Comparison of ENCODE assay signal across 17 cellular contexts in genomic region chr1:179058343-179059184, GRCh38. TPM values are rescaled to one million over a fixed set of nuclear protein-coding genes. Genes with fewer than 3 reads are reported as not detected.
DNase-seq lines count a peak whose midpoint lies in the region; ATAC-seq and TF ChIP-seq lines count a peak whose summit lies in the region.
"Had no signal": no experiment of that assay in that cellular context is flagged by ENCODE, and none has a peak within 500 bp of the region (broad histone marks: within the 10 kb centered on the region; RNA-seq: fewer than 3 reads in every experiment).

No MANE protein-coding gene starts in this region.

- H3K23ac ChIP-seq in IMR-90 (ENCODE audit: low read depth, low read length), result peak overlapping the region; percentile 88

- H2AFZ ChIP-seq in IMR-90 (replicated peaks; ENCODE audit: low read length, poor library complexity), result no peak overlapping the region
- H2AFZ ChIP-seq: hepatocyte had no signal

- TF ChIP-seq POLR2A in IMR-90 (IDR thresholded peaks at IDR 0.05; ENCODE audit: low read depth, low read length), result no peak

- peak overlapping the region; percentile 62 to 77; a peak in 3 of 4 replicates for H4K8ac ChIP-seq in IMR-90 (ENCODE audit: low read depth in 2 of 2, low read length in 2 of 2)

- peaks cover 12% of the 10 kb centered on the region for H3K9me1 ChIP-seq in IMR-90 (ENCODE audit: insufficient read depth, low read length)

- CTCF ChIA-PET in CD8-positive, alpha-beta T cell (lab: Charles Lee), result interaction anchor here (0.8 to 1.0 kb wide), 2 partner anchors 15 to 19 kb away, joined by 3 read pairs; no protein-coding TSS in a partner anchor
- CTCF ChIA-PET in IMR-90 (lab: Yijun Ruan, JAX), result no interaction called here

- peak overlapping the region; percentile 75 for H2BK20ac ChIP-seq in IMR-90 (ENCODE audit: low read depth, low read length)

- WGBS in IMR-90 (ENCODE audit: extremely low coverage in 2 of 2, insufficient read length in 1 of 2), 2 experiments, result 100% methylated on average over 1 of the region's 1 CpG; no CpG with 5 or more reads in 1 of the 2 experiments

- TF ChIP-seq CTCF in CD8-positive, alpha-beta T cell (IDR thresholded peaks at IDR 0.05), result no peak
- TF ChIP-seq CTCF in IMR-90 (conservative IDR thresholded peaks at IDR 0.05; ENCODE audit: low read depth, low read length), result no peak
- no peak for TF ChIP-seq CTCF in chondrocyte (IDR thresholded peaks at IDR 0.05)
- TF ChIP-seq CTCF in mesothelial cell of epicardium (IDR thresholded peaks at IDR 0.05; ENCODE audit: unreplicated experiment), result no peak

- peak overlapping the region; percentile 82 for H3K14ac ChIP-seq in IMR-90 (replicated peaks; ENCODE audit: low read depth, low read length)

- H4K5ac ChIP-seq in IMR-90 (ENCODE audit: low read depth, low read length), result peak overlapping the region; percentile 3; the same call in 1 of the 2 replicates

- peak overlapping the region; percentile 4; the same call in 1 of the 2 replicates for H3K4me2 ChIP-seq in IMR-90 (ENCODE audit: low read depth, low read length)
- H3K4me2 ChIP-seq: hepatocyte had no signal

- no peak overlapping the region for H3K4me3 Mint-ChIP-seq in CD8-positive, alpha-beta T cell
- H3K4me3 Mint-ChIP-seq in chondrocyte (ENCODE audit: unreplicated experiment), result no peak overlapping the region
- no peak overlapping the region for H3K4me3 Mint-ChIP-seq in mesothelial cell of epicardium
- H3K4me3 Mint-ChIP-seq: activated T-cell treated with anti-CD3 and anti-CD28 coated beads, Interleukin-2, amount 50 U/mL, for 4 hours had no signal

- H3K4ac ChIP-seq in IMR-90 (ENCODE audit: low read depth, low read length), result peak overlapping the region; percentile 80

- POLR2A ChIA-PET in CD8-positive, alpha-beta T cell (lab: Charles Lee), result no interaction called here
- POLR2A ChIA-PET in IMR-90 (lab: Charles Lee; ENCODE audit: unreplicated experiment), result no interaction called here

- H4K91ac ChIP-seq in IMR-90 (ENCODE audit: insufficient read depth, low read depth, low read length), result peak overlapping the region; percentile 67

- H4K20me1 ChIP-seq in IMR-90 (ENCODE audit: insufficient read depth, low read length), result no peaks in the 10 kb centered on the region

- H3K18ac ChIP-seq in IMR-90 (ENCODE audit: low read depth, low read length), result peak overlapping the region; percentile 9; the same call in 1 of the 2 replicates

- peaks cover 4 to 22% of the 10 kb centered on the region in 2 experiments for H3K79me1 ChIP-seq in IMR-90 (ENCODE audit: low read depth in 1 of 2, low read length in 2 of 2)

- H3K27me3 ChIP-seq in CD8-positive, alpha-beta T cell (ENCODE audit: insufficient read depth, low read length), result no peaks in the 10 kb centered on the region
- no peaks in the 10 kb centered on the region for H3K27me3 ChIP-seq in IMR-90 (ENCODE audit: control insufficient read depth, insufficient read depth, low read length)
- H3K27me3 ChIP-seq: hepatocyte had no signal

- intact Hi-C loops in CD8-positive, alpha-beta T cell (cut with DNase I, micrococcal nuclease), result no loop called here
- intact Hi-C loops in IMR-90 (cut with micrococcal nuclease) (no loop called here), posterior cingulate gyrus (cut with DNase I) (no loop called here)

- peak overlapping the region; percentile 4 for H3K27ac Mint-ChIP-seq in CD8-positive, alpha-beta T cell
- H3K27ac Mint-ChIP-seq in chondrocyte (ENCODE audit: unreplicated experiment) (peak overlapping the region; percentile 79), mesothelial cell of epicardium (peak overlapping the region; percentile 64)

- H3K36me3 ChIP-seq in CD8-positive, alpha-beta T cell (ENCODE audit: insufficient read depth, low read length), result no peaks in the 10 kb centered on the region
- H3K36me3 ChIP-seq in IMR-90 (ENCODE audit: control insufficient read depth, insufficient read depth, low read length), result no peaks in the 10 kb centered on the region; the same call in 1 of the 2 replicates

- H3K4me3 ChIP-seq in CD8-positive, alpha-beta T cell (ENCODE audit: low read depth, low read length), result no peak overlapping the region
- H3K4me3 ChIP-seq in IMR-90 (ENCODE audit: insufficient read depth, low read depth, low read length), result no peak overlapping the region
- H3K4me3 ChIP-seq: hepatocyte had no signal

- H3K4me1 ChIP-seq in CD8-positive, alpha-beta T cell (ENCODE audit: insufficient read depth, low read length), result no peaks in the 10 kb centered on the region
- peaks cover 5% of the 10 kb centered on the region for H3K4me1 ChIP-seq in IMR-90 (ENCODE audit: control insufficient read depth, insufficient read depth, low read length)

- no peaks in the 10 kb centered on the region for H3K9me3 ChIP-seq in CD8-positive, alpha-beta T cell (ENCODE audit: low read length)
- H3K9me3 ChIP-seq in IMR-90 (ENCODE audit: control insufficient read depth, insufficient read depth, low read length), result no peaks in the 10 kb centered on the region

- H3K27ac ChIP-seq in CD8-positive, alpha-beta T cell (ENCODE audit: low read depth, low read length), result no peak overlapping the region
- peak overlapping the region; percentile 53 for H3K27ac ChIP-seq in IMR-90 (ENCODE audit: insufficient read depth, low read length)
- H3K27ac ChIP-seq: hepatocyte had no signal

- H2AK9ac ChIP-seq in IMR-90 (replicated peaks; ENCODE audit: low read depth, low read length, poor library complexity), result peak overlapping the region; percentile 2

- no peak for ATAC-seq in CD8-positive, alpha-beta T cell
- ATAC-seq in IMR-90 (ENCODE audit: low read depth), result peak; percentile 87
- no peak for ATAC-seq in GM18873 (IDR thresholded peaks at IDR 0.05; ENCODE audit: low FRiP score, unreplicated experiment)
- no peak for ATAC-seq in GM21360 (IDR thresholded peaks at IDR 0.05; ENCODE audit: unreplicated experiment)
- ATAC-seq: activated CD4-positive, CD25-positive, alpha-beta regulatory T cell treated with anti-CD3 and anti-CD28 coated beads, Interleukin-2, amount 50 U/mL, for 24 hours; activated T-cell treated with anti-CD3 and anti-CD28 coated beads, Interleukin-2, amount 50 U/mL, for 4 hours; HepG2; right cardiac atrium had no signal

- peak overlapping the region; percentile 79 for H2BK120ac ChIP-seq in IMR-90 (ENCODE audit: low read depth, low read length)

- no peak for DNase-seq in CD8-positive, alpha-beta T cell
- DNase-seq in IMR-90, result no peak
- DNase-seq in chondrocyte (ENCODE audit: low spot score), result no peak
- no peak for DNase-seq in mesothelial cell of epicardium (ENCODE audit: low spot score in 2 of 2, unreplicated experiment in 2 of 2)
- DNase-seq in posterior cingulate gyrus, result no peak
- DNase-seq in stimulated activated naive CD4-positive, alpha-beta T cell treated with Interleukin-2 at 50 U/mL for 16 hours (lab: John Stamatoyannopoulos, UW), result no peak
- DNase-seq: activated T-cell treated with anti-CD3 and anti-CD28 coated beads, Interleukin-2, amount 50 U/mL, for 4 hours; aorta; H7; NCI-H1694; right cardiac atrium; SW 1271 had no signal

- peaks cover 4% of the 10 kb centered on the region for H3K9me3 Mint-ChIP-seq in CD8-positive, alpha-beta T cell
- H3K9me3 Mint-ChIP-seq in chondrocyte (ENCODE audit: low read depth), result peaks cover 4% of the 10 kb centered on the region
- H3K9me3 Mint-ChIP-seq in mesothelial cell of epicardium, result peaks cover 16% of the 10 kb centered on the region

- TF ChIP-seq RAD21 in IMR-90 (IDR thresholded peaks at IDR 0.05; ENCODE audit: low read length), result no peak

- no TSS peak for BruUV-seq in IMR-90 (replicated peaks; lab: Mats Ljungman, UMichigan)

- H2AK5ac ChIP-seq in IMR-90 (ENCODE audit: low read depth, low read length), result peak overlapping the region; percentile 85

- peaks cover 67% of the 10 kb centered on the region for H3K36me3 Mint-ChIP-seq in CD8-positive, alpha-beta T cell
- peaks cover 10% of the 10 kb centered on the region for H3K36me3 Mint-ChIP-seq in chondrocyte (ENCODE audit: low read depth)
- peaks cover 48% of the 10 kb centered on the region for H3K36me3 Mint-ChIP-seq in mesothelial cell of epicardium

- peak overlapping the region; percentile 56; the same call in 1 of the 2 replicates for H3K56ac ChIP-seq in IMR-90 (ENCODE audit: extremely low read depth, insufficient read depth, low read length)

- H2BK5ac ChIP-seq in IMR-90 (ENCODE audit: low read depth, low read length, poor library complexity, severe bottlenecking), result peak overlapping the region; percentile 18

- no peaks in the 10 kb centered on the region for H3K4me1 Mint-ChIP-seq in CD8-positive, alpha-beta T cell (ENCODE audit: low read depth)
- H3K4me1 Mint-ChIP-seq in chondrocyte (ENCODE audit: low read depth) (peaks cover 18% of the 10 kb centered on the region), mesothelial cell of epicardium (peaks cover 18% of the 10 kb centered on the region)

- peak overlapping the region; percentile 66; the same call in 2 of the 3 replicates for H2BK15ac ChIP-seq in IMR-90 (ENCODE audit: low read depth, low read length)

- no peaks in the 10 kb centered on the region for H3K27me3 Mint-ChIP-seq in CD8-positive, alpha-beta T cell (ENCODE audit: low read depth)
- H3K27me3 Mint-ChIP-seq in chondrocyte (ENCODE audit: low read depth), result no peaks in the 10 kb centered on the region
- H3K27me3 Mint-ChIP-seq in mesothelial cell of epicardium (ENCODE audit: low read depth), result no peaks in the 10 kb centered on the region

- peak overlapping the region; percentile 48; the same call in 1 of the 2 replicates for H3K9ac ChIP-seq in IMR-90 (ENCODE audit: low read depth, low read length)

- dilution Hi-C loops in IMR-90 (cut with HindIII; ENCODE audit: low sequenced_read_pairs, unreplicated experiment), result no loop called here

- in situ Hi-C loops in IMR-90 (cut with MboI; ENCODE audit: low sequenced_read_pairs), result no loop called here

TF ChIP-seq in IMR-90, 13 proteins besides CTCF, POLR2A, EP300 and RAD21 (continues in another document):
- TF ChIP-seq SMC3 (IDR thresholded peaks at IDR 0.05; ENCODE audit: low read depth, low read length), result no peak

RNA-seq across cellular contexts. Expression of gene TOR3A, which starts 23.3 kb away (rescaled TPM):
- total RNA-seq in CD8-positive, alpha-beta T cell, result 10 to 100 TPM; 15.6 to 16.0 TPM
- total RNA-seq in IMR-90 (2012; rRNA removed) (11.9 and 16.8 TPM in 2 replicates), chondrocyte (17.9 to 19.8 TPM (median 19.4 TPM) in 3 replicates), mesothelial cell of epicardium (16.5 to 18.3 TPM (median 17.3 TPM) in 3 replicates)
- polyA plus RNA-seq in IMR-90 (2012; rRNA removed), result 22.2 and 22.7 TPM in 2 replicates
- 23.9 and 24.0 TPM in 2 replicates for polyA plus RNA-seq in IMR-90 (2012; cell fraction: cytosol; rRNA removed)
- 17.2 and 26.3 TPM in 2 replicates for polyA plus RNA-seq in IMR-90 (2012; cell fraction: nucleus; rRNA removed; ENCODE audit: low replicate concordance)

RNA-seq across cellular contexts. Expression of gene FAM20B, which starts 32.9 kb away (rescaled TPM):
- total RNA-seq in CD8-positive, alpha-beta T cell, result 10 to 100 TPM; 11.1 to 11.2 TPM
- 36.7 and 38.4 TPM in 2 replicates for total RNA-seq in IMR-90 (2012; rRNA removed)
- polyA plus RNA-seq in IMR-90 (2012; rRNA removed), result 13.4 and 17.1 TPM in 2 replicates
- polyA plus RNA-seq in IMR-90 (2012; cell fraction: cytosol; rRNA removed), result 6.9 and 7.0 TPM in 2 replicates
- 3.9 and 9.7 TPM in 2 replicates for polyA plus RNA-seq in IMR-90 (2012; cell fraction: nucleus; rRNA removed; ENCODE audit: low replicate concordance)
- total RNA-seq in chondrocyte, result 33.7 to 38.2 TPM (median 37.3 TPM) in 3 replicates
- 49.5 to 56.8 TPM (median 52.2 TPM) in 3 replicates for total RNA-seq in mesothelial cell of epicardium

Comparison
In these comparisons a context has a peak if more than half of its experiments do, and no peak if none do; other contexts are left out.
1. H3K27ac Mint-ChIP-seq: peak in every context shown above with its lines; median percentile 79 in chondrocyte; 64 in mesothelial cell of epicardium; 4 in CD8-positive, alpha-beta T cell.